ENCODE assay signal across 1 cellular context in the genomic region with DNA sequence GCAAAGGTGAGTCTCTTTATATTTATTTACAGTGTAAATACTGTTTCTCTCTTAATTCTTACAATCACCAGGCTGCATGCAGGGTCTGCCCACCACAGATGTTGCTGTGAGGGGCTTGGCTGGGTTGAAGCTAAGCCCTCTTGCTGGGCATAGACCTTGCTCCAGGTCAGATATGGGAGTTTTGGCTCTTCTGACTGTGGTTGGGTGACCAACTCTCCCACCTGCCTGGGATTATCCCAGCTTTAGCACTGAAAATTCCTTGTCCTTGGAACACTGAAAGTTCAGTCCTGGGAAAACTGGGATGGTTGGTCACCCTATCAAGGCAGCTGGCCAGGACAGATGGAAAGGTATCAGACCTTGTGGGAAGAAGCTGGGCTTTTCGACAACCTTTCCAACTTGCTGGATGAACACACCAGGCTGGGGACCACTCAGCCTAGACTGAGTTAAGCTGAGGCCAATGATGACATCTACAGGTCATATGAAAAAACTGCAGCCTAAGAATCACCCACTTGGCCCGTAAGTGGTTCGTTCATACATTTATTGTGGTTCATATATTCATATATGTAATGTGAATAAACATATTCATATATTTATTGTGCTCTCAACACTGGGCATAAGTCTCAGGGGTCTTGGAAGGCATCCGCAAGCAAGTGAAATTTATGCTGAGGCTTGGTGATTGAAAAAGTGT.
TF ChIP-seq lines count a peak whose summit lies in the region.

No MANE protein-coding gene starts in this region.

TF ChIP-seq in endothelial cell of umbilical vein, 7 proteins besides CTCF, POLR2A, EP300 and RAD21:
- no peak for TF ChIP-seq MYC (IDR thresholded peaks at IDR 0.05; ENCODE audit: low read depth, low read length)
- TF ChIP-seq EZH2 (IDR thresholded peaks at IDR 0.05; ENCODE audit: borderline replicate concordance, low read depth, low read length, severe bottlenecking) = no peak
- TF ChIP-seq GATA2 (IDR thresholded peaks at IDR 0.05; ENCODE audit: insufficient read depth, insufficient read length, low read depth, low read length) = no peak
- no peak for TF ChIP-seq FOS (IDR thresholded peaks at IDR 0.05; ENCODE audit: borderline replicate concordance, insufficient read depth, low read length)
- TF ChIP-seq POLR2AphosphoS5 (IDR thresholded peaks at IDR 0.05; ENCODE audit: insufficient read depth, low read depth, low read length) = no peak
- no peak for TF ChIP-seq JUN (IDR thresholded peaks at IDR 0.05; ENCODE audit: borderline replicate concordance, insufficient read depth, insufficient read length, low read depth)
- TF ChIP-seq, protein P1, sequence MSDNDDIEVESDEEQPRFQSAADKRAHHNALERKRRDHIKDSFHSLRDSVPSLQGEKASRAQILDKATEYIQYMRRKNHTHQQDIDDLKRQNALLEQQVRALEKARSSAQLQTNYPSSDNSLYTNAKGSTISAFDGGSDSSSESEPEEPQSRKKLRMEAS (IDR thresholded peaks at IDR 0.05; ENCODE audit: insufficient read depth, insufficient read length) = no peak
TF ChIP-seq in endothelial cell of umbilical vein: peak in this region for 0.
